Comparison of ENCODE assay signal across 14 cellular contexts in the genomic region with DNA sequence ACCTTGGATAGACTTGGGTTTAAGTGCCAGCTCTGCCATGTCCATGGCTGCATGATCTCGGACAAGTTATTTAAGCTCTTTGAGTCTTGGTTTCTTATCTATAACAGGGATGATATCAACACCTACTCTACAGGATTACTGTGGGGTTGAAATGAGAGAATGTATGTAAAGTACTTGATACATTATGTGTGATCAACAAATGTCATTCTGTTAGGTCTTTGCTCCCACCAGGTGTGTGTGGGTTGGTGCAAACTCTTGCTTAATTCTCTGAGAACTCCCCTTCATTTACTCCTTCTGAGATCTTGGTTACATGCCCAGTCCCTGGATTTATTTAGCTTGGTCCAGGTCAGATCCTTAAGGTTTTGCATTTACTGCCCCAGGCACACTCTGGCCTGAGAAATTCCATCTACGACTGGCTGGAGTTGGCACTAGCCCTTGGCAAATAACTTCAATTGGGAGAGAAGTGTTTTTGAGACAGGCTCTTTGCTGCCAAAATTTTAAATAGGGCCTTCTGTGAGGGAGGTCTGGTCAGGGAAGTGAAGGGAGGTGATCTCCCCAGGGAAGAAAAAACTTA.
DNase-seq lines count a peak whose midpoint lies in the region; ATAC-seq and TF ChIP-seq lines count a peak whose summit lies in the region.
"Had no signal": no experiment of that assay in that cellular context is flagged by ENCODE, and none has a peak within 500 bp of the region (broad histone marks: within the 10 kb centered on the region; RNA-seq: fewer than 3 reads in every experiment).

No MANE protein-coding gene starts in this region.

- H3K79me2 ChIP-seq in ACC112 (ENCODE audit: control insufficient read depth, insufficient read depth, low read length, unreplicated experiment) (no peaks in the 10 kb centered on the region), osteoblast (ENCODE audit: insufficient read depth, low read length) (no peaks in the 10 kb centered on the region)

- no peaks in the 10 kb centered on the region for H3K27me3 ChIP-seq in ACC112 (ENCODE audit: insufficient read depth, low read length)
- no peaks in the 10 kb centered on the region for H3K27me3 ChIP-seq in gastroesophageal sphincter
- H3K27me3 ChIP-seq in rectal smooth muscle tissue (ENCODE audit: control insufficient read depth, insufficient read depth, low read length): no peaks in the 10 kb centered on the region
- H3K27me3 ChIP-seq in osteoblast (ENCODE audit: insufficient read depth, low read length): no peaks in the 10 kb centered on the region

- H3K27ac ChIP-seq in ACC112 (ENCODE audit: low read depth, low read length): peak overlapping the region; percentile 99
- peak overlapping the region; percentile 64 for H3K27ac ChIP-seq in RWPE1
- peak overlapping the region; percentile 87 to 98 (median 91) for H3K27ac ChIP-seq in gastroesophageal sphincter
- peak overlapping the region; percentile 99 for H3K27ac ChIP-seq in rectal smooth muscle tissue (ENCODE audit: low read depth, low read length)
- no peak overlapping the region for H3K27ac ChIP-seq in osteoblast (ENCODE audit: low read depth, low read length)

- no peak overlapping the region for H3K4me2 ChIP-seq in osteoblast (ENCODE audit: insufficient read depth, low read length)

- H3K4me1 ChIP-seq in ACC112 (ENCODE audit: control insufficient read depth, insufficient read depth, low read length, unreplicated experiment): peaks cover 53% of the 10 kb centered on the region
- H3K4me1 ChIP-seq in gastroesophageal sphincter: peaks cover 39 to 89% (median 63%) of the 10 kb centered on the region in 3 donors
- peaks cover 39% of the 10 kb centered on the region for H3K4me1 ChIP-seq in rectal smooth muscle tissue (ENCODE audit: control insufficient read depth, insufficient read depth, low read length)
- peaks cover 15% of the 10 kb centered on the region for H3K4me1 ChIP-seq in osteoblast (ENCODE audit: insufficient read depth, low read length)

- H4K20me1 ChIP-seq in osteoblast (ENCODE audit: insufficient read depth, low read length): no peaks in the 10 kb centered on the region

- no peak for TF ChIP-seq CTCF in RWPE1 (conservative IDR thresholded peaks at IDR 0.05; ENCODE audit: low read depth)
- no peak for TF ChIP-seq CTCF in gastroesophageal sphincter (IDR thresholded peaks at IDR 0.05)
- TF ChIP-seq CTCF in osteoblast (IDR thresholded peaks at IDR 0.05; ENCODE audit: extremely low read depth, low read depth, low read length): no peak

- TF ChIP-seq POLR2A in gastroesophageal sphincter (IDR thresholded peaks at IDR 0.05): no peak

- POLR2A ChIA-PET in RWPE1 (lab: Yijun Ruan, JAX; ENCODE audit: low non-redundant PET): no interaction called here

- CTCF ChIA-PET in RWPE1 (lab: Yijun Ruan, JAX): no interaction called here

- no peak overlapping the region for H3K4me3 ChIP-seq in ACC112 (ENCODE audit: low read depth, low read length)
- H3K4me3 ChIP-seq in gastroesophageal sphincter: no peak overlapping the region
- no peak overlapping the region for H3K4me3 ChIP-seq in rectal smooth muscle tissue (ENCODE audit: low read length)
- H3K4me3 ChIP-seq in osteoblast (ENCODE audit: insufficient read depth, low read length): no peak overlapping the region
- H3K4me3 ChIP-seq: HAP-1 had no signal

- no peaks in the 10 kb centered on the region for H3K9me3 ChIP-seq in gastroesophageal sphincter
- H3K9me3 ChIP-seq in osteoblast (ENCODE audit: low read depth, low read length): no peaks in the 10 kb centered on the region
- H3K9me3 ChIP-seq: HAP-1 had no signal

- peak; percentile 53 for TF ChIP-seq EP300 in gastroesophageal sphincter (IDR thresholded peaks at IDR 0.05)

- H3K36me3 ChIP-seq in ACC112 (ENCODE audit: insufficient read depth, low read length): no peaks in the 10 kb centered on the region
- no peaks in the 10 kb centered on the region for H3K36me3 ChIP-seq in gastroesophageal sphincter
- H3K36me3 ChIP-seq in rectal smooth muscle tissue (ENCODE audit: control insufficient read depth, insufficient read depth, low read length): no peaks in the 10 kb centered on the region
- no peaks in the 10 kb centered on the region for H3K36me3 ChIP-seq in osteoblast (ENCODE audit: insufficient read depth, low read length)
- H3K36me3 ChIP-seq: HAP-1 had no signal

- no peak overlapping the region for H3K9ac ChIP-seq in rectal smooth muscle tissue (ENCODE audit: low read length)

- ATAC-seq in gastroesophageal sphincter: no peak
- no peak for ATAC-seq in HG03342 (IDR thresholded peaks at IDR 0.05; ENCODE audit: unreplicated experiment)
- ATAC-seq in activated CD4-positive, CD25-positive, alpha-beta regulatory T cell treated with anti-CD3 and anti-CD28 coated beads, Interleukin-2, amount 50 U/mL, for 24 hours: no peak

- DNase-seq in RWPE1 (ENCODE audit: low spot score) (no peak), osteoblast (ENCODE audit: insufficient read length, low spot score, missing footprints) (no peak), NCI-H1092 (lab: John Stamatoyannopoulos, UW) (no peak)
- DNase-seq: activated CD4-positive, alpha-beta memory T cell treated with anti-CD3 and anti-CD28 coated beads for 36 hours; Karpas-422; NCI-H187 treated with DMSO at 0.1 percent for 48 hours; NCI-H748 treated with DMSO at 0.1 percent for 48 hours; T-helper 9 cell had no signal

- H2AFZ ChIP-seq in ACC112 (ENCODE audit: low read length, unreplicated experiment): no peak overlapping the region
- no peak overlapping the region for H2AFZ ChIP-seq in osteoblast (ENCODE audit: low read length)

- WGBS in gastroesophageal sphincter (ENCODE audit: low coverage in 1 of 2), 2 donors: 18 to 49% methylated on average over 2 of the region's 2 CpGs
